Comparison of ENCODE assay signal across 1 cellular context in genomic region chr1:204093421-204093717, GRCh38.
TF ChIP-seq lines count a peak whose summit lies in the region.

No MANE protein-coding gene starts in this region.

TF ChIP-seq in HepG2, 621 proteins besides CTCF, POLR2A, EP300 and RAD21 (continued from another document and continues in another):
- TF ChIP-seq, protein P1, sequence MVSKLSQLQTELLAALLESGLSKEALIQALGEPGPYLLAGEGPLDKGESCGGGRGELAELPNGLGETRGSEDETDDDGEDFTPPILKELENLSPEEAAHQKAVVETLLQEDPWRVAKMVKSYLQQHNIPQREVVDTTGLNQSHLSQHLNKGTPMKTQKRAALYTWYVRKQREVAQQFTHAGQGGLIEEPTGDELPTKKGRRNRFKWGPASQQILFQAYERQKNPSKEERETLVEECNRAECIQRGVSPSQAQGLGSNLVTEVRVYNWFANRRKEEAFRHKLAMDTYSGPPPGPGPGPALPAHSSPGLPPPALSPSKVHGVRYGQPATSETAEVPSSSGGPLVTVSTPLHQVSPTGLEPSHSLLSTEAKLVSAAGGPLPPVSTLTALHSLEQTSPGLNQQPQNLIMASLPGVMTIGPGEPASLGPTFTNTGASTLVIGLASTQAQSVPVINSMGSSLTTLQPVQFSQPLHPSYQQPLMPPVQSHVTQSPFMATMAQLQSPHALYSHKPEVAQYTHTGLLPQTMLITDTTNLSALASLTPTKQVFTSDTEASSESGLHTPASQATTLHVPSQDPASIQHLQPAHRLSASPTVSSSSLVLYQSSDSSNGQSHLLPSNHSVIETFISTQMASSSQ (IDR thresholded peaks at IDR 0.05; ENCODE audit: low read depth) = no peak
- TF ChIP-seq, protein P1 (CRISPR knock-in tag; IDR thresholded peaks at IDR 0.05; ENCODE audit: borderline replicate concordance) = no peak
- TF ChIP-seq TOPORS (CRISPR knock-in tag; IDR thresholded peaks at IDR 0.05) (no peak), BORCS8-MEF2B (CRISPR knock-in tag; IDR thresholded peaks at IDR 0.05) (no peak), TMF1 (CRISPR knock-in tag; IDR thresholded peaks at IDR 0.05; ENCODE audit: low read depth) (no peak), ZSCAN5A (CRISPR knock-in tag; IDR thresholded peaks at IDR 0.05; ENCODE audit: borderline replicate concordance) (no peak), ZSCAN21 (CRISPR knock-in tag; IDR thresholded peaks at IDR 0.05; ENCODE audit: borderline replicate concordance) (no peak), CEBPG (CRISPR knock-in tag; IDR thresholded peaks at IDR 0.05) (no peak), ZNF234 (CRISPR knock-in tag; conservative IDR thresholded peaks at IDR 0.05) (no peak), ZFX (CRISPR knock-in tag; IDR thresholded peaks at IDR 0.05; ENCODE audit: low read depth) (peak; percentile 42), TCF12 (IDR thresholded peaks at IDR 0.05) (no peak), TCF12 (CRISPR knock-in tag; IDR thresholded peaks at IDR 0.05) (no peak), HNRNPLL (IDR thresholded peaks at IDR 0.05; ENCODE audit: low read depth, low read length, poor library complexity, severe bottlenecking) (no peak), U2AF2 (IDR thresholded peaks at IDR 0.05; ENCODE audit: low read depth, low read length) (no peak), SALL2 (CRISPR knock-in tag; IDR thresholded peaks at IDR 0.05) (0 out of 2 replicates have a peak, but pooled peaks have one; percentile 54), ZMYM3 (CRISPR knock-in tag; IDR thresholded peaks at IDR 0.05) (peak; percentile 53; the same call in 1 of the 2 replicates), RBAK (CRISPR knock-in tag; IDR thresholded peaks at IDR 0.05) (no peak), TRIM24 (CRISPR knock-in tag; IDR thresholded peaks at IDR 0.05) (no peak), ZNF362 (CRISPR knock-in tag; IDR thresholded peaks at IDR 0.05; ENCODE audit: borderline replicate concordance) (no peak), ISL2 (CRISPR knock-in tag; IDR thresholded peaks at IDR 0.05) (no peak), TAF1 (CRISPR knock-in tag; IDR thresholded peaks at IDR 0.05) (no peak), ARNTL (CRISPR knock-in tag; IDR thresholded peaks at IDR 0.05) (no peak), PCBP2 (optimal IDR thresholded peaks at IDR 0.05; ENCODE audit: low read depth, low read length, poor library complexity, severe bottlenecking) (no peak), DNMT1 (CRISPR knock-in tag; IDR thresholded peaks at IDR 0.05) (no peak), ZNF510 (CRISPR knock-in tag; IDR thresholded peaks at IDR 0.05; ENCODE audit: low read depth) (no peak), NFE2 (CRISPR knock-in tag; IDR thresholded peaks at IDR 0.05) (no peak), CENPT (CRISPR knock-in tag; IDR thresholded peaks at IDR 0.05; ENCODE audit: low read depth) (no peak), ZNF205 (CRISPR knock-in tag; IDR thresholded peaks at IDR 0.05) (no peak), NFRKB (IDR thresholded peaks at IDR 0.05) (no peak), CBX5 (CRISPR knock-in tag; IDR thresholded peaks at IDR 0.05; ENCODE audit: borderline replicate concordance) (no peak; the same call in 1 of the 2 replicates), POLR2AphosphoS5 (IDR thresholded peaks at IDR 0.05; ENCODE audit: low read depth, low read length) (no peak; the same call in 1 of the 2 replicates), NAIF1 (CRISPR knock-in tag; IDR thresholded peaks at IDR 0.05; ENCODE audit: borderline replicate concordance) (no peak), SMARCC2 (IDR thresholded peaks at IDR 0.05) (no peak), ZBTB26 (CRISPR knock-in tag; IDR thresholded peaks at IDR 0.05; ENCODE audit: borderline replicate concordance) (no peak), ZNF737 (CRISPR knock-in tag; IDR thresholded peaks at IDR 0.05; ENCODE audit: borderline replicate concordance) (no peak), POGK (CRISPR knock-in tag; conservative IDR thresholded peaks at IDR 0.05) (0 out of 2 replicates have a peak, but pooled peaks have one; percentile 25), EHMT2 (IDR thresholded peaks at IDR 0.05; ENCODE audit: borderline replicate concordance, low read depth, low read length) (no peak)
- TF ChIP-seq, protein P2, sequence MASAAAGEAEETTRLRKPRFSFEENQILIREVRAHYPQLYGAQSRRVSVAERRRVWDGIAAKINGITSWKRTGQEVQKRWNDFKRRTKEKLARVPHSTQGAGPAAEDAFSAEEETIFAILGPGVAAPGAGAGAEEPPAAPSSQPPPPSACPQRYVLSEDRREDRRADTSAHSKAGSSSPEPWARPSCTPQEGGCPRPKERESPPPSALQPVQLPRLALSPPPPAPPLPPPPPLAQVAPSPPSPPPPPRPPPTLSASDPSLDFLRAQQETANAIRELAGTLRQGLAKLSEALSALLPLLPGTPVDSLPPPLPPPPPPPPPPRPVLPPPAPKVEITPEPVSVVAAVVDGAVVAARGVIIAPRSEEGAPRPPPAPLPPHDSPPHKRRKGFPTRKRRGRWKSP (CRISPR knock-in tag; IDR thresholded peaks at IDR 0.05) = no peak
- TF ChIP-seq, protein P3, sequence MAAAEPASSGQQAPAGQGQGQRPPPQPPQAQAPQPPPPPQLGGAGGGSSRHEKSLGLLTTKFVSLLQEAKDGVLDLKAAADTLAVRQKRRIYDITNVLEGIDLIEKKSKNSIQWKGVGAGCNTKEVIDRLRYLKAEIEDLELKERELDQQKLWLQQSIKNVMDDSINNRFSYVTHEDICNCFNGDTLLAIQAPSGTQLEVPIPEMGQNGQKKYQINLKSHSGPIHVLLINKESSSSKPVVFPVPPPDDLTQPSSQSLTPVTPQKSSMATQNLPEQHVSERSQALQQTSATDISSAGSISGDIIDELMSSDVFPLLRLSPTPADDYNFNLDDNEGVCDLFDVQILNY (CRISPR knock-in tag; conservative IDR thresholded peaks at IDR 0.05) = no peak
- TF ChIP-seq, protein P4, sequence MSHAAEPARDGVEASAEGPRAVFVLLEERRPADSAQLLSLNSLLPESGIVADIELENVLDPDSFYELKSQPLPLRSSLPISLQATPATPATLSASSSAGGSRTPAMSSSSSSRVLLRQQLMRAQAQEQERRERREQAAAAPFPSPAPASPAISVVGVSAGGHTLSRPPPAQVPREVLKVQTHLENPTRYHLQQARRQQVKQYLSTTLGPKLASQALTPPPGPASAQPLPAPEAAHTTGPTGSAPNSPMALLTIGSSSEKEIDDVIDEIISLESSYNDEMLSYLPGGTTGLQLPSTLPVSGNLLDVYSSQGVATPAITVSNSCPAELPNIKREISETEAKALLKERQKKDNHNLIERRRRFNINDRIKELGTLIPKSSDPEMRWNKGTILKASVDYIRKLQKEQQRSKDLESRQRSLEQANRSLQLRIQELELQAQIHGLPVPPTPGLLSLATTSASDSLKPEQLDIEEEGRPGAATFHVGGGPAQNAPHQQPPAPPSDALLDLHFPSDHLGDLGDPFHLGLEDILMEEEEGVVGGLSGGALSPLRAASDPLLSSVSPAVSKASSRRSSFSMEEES (CRISPR knock-in tag; IDR thresholded peaks at IDR 0.05) = 0 out of 2 replicates have a peak, but pooled peaks have one; percentile 53
- TF ChIP-seq, protein P5, sequence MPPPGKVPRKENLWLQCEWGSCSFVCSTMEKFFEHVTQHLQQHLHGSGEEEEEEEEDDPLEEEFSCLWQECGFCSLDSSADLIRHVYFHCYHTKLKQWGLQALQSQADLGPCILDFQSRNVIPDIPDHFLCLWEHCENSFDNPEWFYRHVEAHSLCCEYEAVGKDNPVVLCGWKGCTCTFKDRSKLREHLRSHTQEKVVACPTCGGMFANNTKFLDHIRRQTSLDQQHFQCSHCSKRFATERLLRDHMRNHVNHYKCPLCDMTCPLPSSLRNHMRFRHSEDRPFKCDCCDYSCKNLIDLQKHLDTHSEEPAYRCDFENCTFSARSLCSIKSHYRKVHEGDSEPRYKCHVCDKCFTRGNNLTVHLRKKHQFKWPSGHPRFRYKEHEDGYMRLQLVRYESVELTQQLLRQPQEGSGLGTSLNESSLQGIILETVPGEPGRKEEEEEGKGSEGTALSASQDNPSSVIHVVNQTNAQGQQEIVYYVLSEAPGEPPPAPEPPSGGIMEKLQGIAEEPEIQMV (CRISPR knock-in tag; IDR thresholded peaks at IDR 0.05; ENCODE audit: low read depth) = no peak
